ENCODE assay signal across 25 cellular contexts in the genomic region with DNA sequence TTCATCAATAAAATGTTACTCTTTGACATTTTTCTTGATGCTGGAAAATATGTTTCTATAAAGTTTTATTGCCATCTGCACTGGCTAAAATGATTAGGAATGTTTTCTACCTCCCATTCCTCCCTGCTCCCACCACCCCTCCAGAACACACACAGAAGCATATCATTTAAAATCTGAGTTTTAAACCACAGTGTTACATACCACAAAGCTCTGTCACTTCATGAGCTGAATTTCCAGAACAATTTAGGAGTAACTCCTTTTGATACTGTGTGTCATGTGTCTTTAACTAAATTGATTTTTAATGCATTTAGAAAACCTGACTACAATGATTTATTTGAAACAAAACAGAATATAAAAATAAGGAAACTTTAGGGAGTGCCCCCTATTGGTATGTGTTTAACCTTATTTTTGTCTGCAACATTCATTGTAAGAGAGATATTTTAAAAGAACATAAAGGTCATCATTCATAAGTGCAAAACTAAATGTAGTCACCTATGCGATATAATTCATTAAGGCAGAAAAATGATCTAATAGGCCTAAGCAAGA. TPM values are rescaled to one million over a fixed set of nuclear protein-coding genes. Genes with fewer than 3 reads are reported as not detected.
A peak's percentile ranks its signal among the peaks of the same experiment; 100 is the strongest.
DNase-seq lines count a peak whose midpoint lies in the region; ATAC-seq and TF ChIP-seq lines count a peak whose summit lies in the region.
"Had no signal": no experiment of that assay in that cellular context is flagged by ENCODE, and none has a peak within 500 bp of the region (broad histone marks: within the 10 kb centered on the region; RNA-seq: fewer than 3 reads in every experiment).

No MANE protein-coding gene starts in this region.

- no peak for DNase-seq in AG09319 (ENCODE audit: extremely low read depth, low read depth)
- DNase-seq in adipocyte (ENCODE audit: low read depth) = peak; percentile 33
- no peak for DNase-seq in mesothelial cell of epicardium (ENCODE audit: low spot score in 2 of 2, unreplicated experiment in 2 of 2)
- DNase-seq in anterior cingulate cortex (lab: John Stamatoyannopoulos, UW) = no peak
- no peak for DNase-seq in upper lobe of right lung
- DNase-seq in activated naive CD4-positive, alpha-beta T cell (lab: John Stamatoyannopoulos, UW) = no peak
- DNase-seq: activated CD4-positive, alpha-beta T cell treated with anti-CD3 and anti-CD28 coated beads for 4 hours; body of pancreas; CD4-positive, alpha-beta memory T cell; DMS153; foreskin melanocyte; H7; hypothalamus; KBM-7; lower lobe of right lung; NCI-H1048; NCI-H2081; NCI-H446; SHP77 had no signal

- ATAC-seq in GM21381 (IDR thresholded peaks at IDR 0.05; ENCODE audit: unreplicated experiment) (no peak), upper lobe of right lung (no peak)
- ATAC-seq: activated naive CD4-positive, alpha-beta T cell treated with anti-CD3 and anti-CD28 coated beads, Interleukin-2, amount 50 U/mL, for 72 hours; body of pancreas; lower lobe of right lung had no signal

- H3K9me3 ChIP-seq in adipocyte (ENCODE audit: control insufficient read depth, low read length) (no peaks in the 10 kb centered on the region), upper lobe of right lung (no peaks in the 10 kb centered on the region)
- H3K9me3 ChIP-seq: body of pancreas, lower lobe of right lung, vagina had no signal

- no peaks in the 10 kb centered on the region for H3K27me3 Mint-ChIP-seq in mesothelial cell of epicardium (ENCODE audit: low read depth)
- H3K27me3 Mint-ChIP-seq: CD4-positive, alpha-beta memory T cell had no signal

- H3K36me3 Mint-ChIP-seq in mesothelial cell of epicardium = peaks cover 39% of the 10 kb centered on the region

- H3K4me1 Mint-ChIP-seq in mesothelial cell of epicardium = peaks cover 24% of the 10 kb centered on the region

- H3K36me3 ChIP-seq in adipocyte (ENCODE audit: control insufficient read depth, insufficient read depth, low read length, severe bottlenecking) = peaks cover 100% of the 10 kb centered on the region
- peaks cover 98% of the 10 kb centered on the region for H3K36me3 ChIP-seq in upper lobe of right lung

- H3K4me1 ChIP-seq in adipocyte (ENCODE audit: control insufficient read depth, insufficient read depth, low read length) = peaks cover 6% of the 10 kb centered on the region
- no peaks in the 10 kb centered on the region for H3K4me1 ChIP-seq in upper lobe of right lung
- H3K4me1 ChIP-seq: body of pancreas, lower lobe of right lung, vagina had no signal

- H3K27me3 ChIP-seq in adipocyte (replicated peaks; ENCODE audit: control insufficient read depth, insufficient read depth, low read length) = no peaks in the 10 kb centered on the region
- no peaks in the 10 kb centered on the region for H3K27me3 ChIP-seq in upper lobe of right lung
- H3K27me3 ChIP-seq: body of pancreas, vagina had no signal

- peak; percentile 7 for TF ChIP-seq CTCF in AG09319 (IDR thresholded peaks at IDR 0.05; ENCODE audit: low read depth, low read length)
- TF ChIP-seq CTCF in LNCAP (IDR thresholded peaks at IDR 0.05) = 0 out of 2 replicates have a peak, but pooled peaks have one; percentile 12
- TF ChIP-seq CTCF in mesothelial cell of epicardium (IDR thresholded peaks at IDR 0.05; ENCODE audit: unreplicated experiment) = peak; percentile 14
- TF ChIP-seq CTCF in upper lobe of right lung (IDR thresholded peaks at IDR 0.05) = no peak

- H3K4me3 ChIP-seq in adipocyte (ENCODE audit: low read length) = no peak overlapping the region
- no peak overlapping the region for H3K4me3 ChIP-seq in upper lobe of right lung
- H3K4me3 ChIP-seq: body of pancreas, coronary artery, lower lobe of right lung, vagina had no signal

- H3K9ac ChIP-seq in adipocyte (ENCODE audit: low read length) = no peak overlapping the region

- no peak overlapping the region for H3K27ac ChIP-seq in upper lobe of right lung
- H3K27ac ChIP-seq: body of pancreas, coronary artery, lower lobe of right lung, vagina had no signal

- intact Hi-C loops in upper lobe of right lung (cut with DNase I) = no loop called here

- H3K4me3 Mint-ChIP-seq in mesothelial cell of epicardium = no peak overlapping the region
- H3K4me3 Mint-ChIP-seq: activated T-helper 1 cell treated with anti-CD3 and anti-CD28 coated beads, Interleukin-12 subunit alpha, Interleukin-12 subunit beta, Interleukin-2, Interleukin-4 antibody, amounts not matched to agents 30 ng/mL and 10 ng/mL and 1 ng/mL, durations not matched to agents 14 hours and 24 hours and 36 hours; CD4-positive, alpha-beta memory T cell had no signal

- H3K9me3 Mint-ChIP-seq in mesothelial cell of epicardium = no peaks in the 10 kb centered on the region
- H3K9me3 Mint-ChIP-seq: activated naive CD4-positive, alpha-beta T cell treated with anti-CD3 and anti-CD28 coated beads, Interleukin-2, amount 50 U/mL, for 72 hours; activated T-helper 1 cell treated with anti-CD3 and anti-CD28 coated beads, Interleukin-12 subunit alpha, Interleukin-12 subunit beta, Interleukin-2, Interleukin-4 antibody, amounts not matched to agents 30 ng/mL and 10 ng/mL and 1 ng/mL, durations not matched to agents 14 hours and 24 hours and 36 hours; CD4-positive, alpha-beta memory T cell had no signal

- H3K27ac Mint-ChIP-seq in mesothelial cell of epicardium = no peak overlapping the region
- H3K27ac Mint-ChIP-seq: activated naive CD4-positive, alpha-beta T cell treated with anti-CD3 and anti-CD28 coated beads, Interleukin-2, amount 50 U/mL, for 72 hours; activated T-helper 1 cell treated with anti-CD3 and anti-CD28 coated beads, Interleukin-12 subunit alpha, Interleukin-12 subunit beta, Interleukin-2, Interleukin-4 antibody, amounts not matched to agents 30 ng/mL and 10 ng/mL and 1 ng/mL, durations not matched to agents 14 hours and 24 hours and 36 hours; CD4-positive, alpha-beta memory T cell had no signal

RNA-seq across cellular contexts. Expression of a gene that starts 52.0 kb away (rescaled TPM):
- 60.4 to 64.6 TPM (median 64.5 TPM) in 3 replicates for total RNA-seq in mesothelial cell of epicardium
- 47.1 TPM for total RNA-seq in upper lobe of right lung
